ENCODE assay signal across 8 cellular contexts in genomic region chr1:21594935-21595897, GRCh38.
DNase-seq lines count a peak whose midpoint lies in the region; ATAC-seq and TF ChIP-seq lines count a peak whose summit lies in the region.

No MANE protein-coding gene starts in this region.

- intact Hi-C loops in Calu3 (cut with micrococcal nuclease; ENCODE audit: unreplicated experiment) (loop anchor here (5.0 kb wide), 1 partner anchor 62 kb away; no protein-coding TSS in a partner anchor), left colon (cut with DNase I, micrococcal nuclease) (no loop called here)

- no peak overlapping the region for H3K4me3 Mint-ChIP-seq in Calu3 (ENCODE audit: low read depth, unreplicated experiment)

- peaks cover 6% of the 10 kb centered on the region for H3K4me1 Mint-ChIP-seq in Calu3 (ENCODE audit: low read depth, unreplicated experiment)

- ATAC-seq in left colon (peak; percentile 40), HG03520 (IDR thresholded peaks at IDR 0.05; ENCODE audit: unreplicated experiment) (no peak)

- peaks cover 2% of the 10 kb centered on the region for H3K27me3 ChIP-seq in brain microvascular endothelial cell (replicated peaks)

- DNase-seq in Calu3 (peak; percentile 40), HT-29 (ENCODE audit: low spot score) (peak; percentile 74), SW 1271 (lab: John Stamatoyannopoulos, UW) (peak; percentile 22 to 25), brain microvascular endothelial cell (peak; percentile 61), left colon (peak in 1 of 2 donors; percentile 68), HPDE6-E6E7 (ENCODE audit: extremely low spot score) (no peak)
- peak; percentile 54 to 61 for DNase-seq in stimulated activated CD8-positive, alpha-beta memory T cell treated with anti-CD3 and anti-CD28 coated beads, Interleukin-2, amount 100 ng/mL, for 48 hours (ENCODE audit: low read depth in 2 of 2)

- peaks cover 19% of the 10 kb centered on the region for H3K27me3 Mint-ChIP-seq in Calu3 (ENCODE audit: unreplicated experiment)

- peaks cover 33% of the 10 kb centered on the region for H3K36me3 Mint-ChIP-seq in Calu3 (ENCODE audit: insufficient read depth, unreplicated experiment)

- CTCF ChIA-PET in Calu3 (lab: Charles Lee): interaction anchor here (0.5 kb wide), 1 partner anchor 857 kb away, joined by 3 read pairs; no protein-coding TSS in a partner anchor

- H3K27ac Mint-ChIP-seq in Calu3 (ENCODE audit: unreplicated experiment): peak overlapping the region; percentile 79

- in situ Hi-C loops in brain microvascular endothelial cell (cut with HindIII; ENCODE audit: low pct_ligation_motif_present, low sequenced_read_pairs): no loop called here

- BruUV-seq in Calu3 (replicated peaks; lab: Mats Ljungman, UMichigan): no TSS peak

- H3K9me3 Mint-ChIP-seq in Calu3 (ENCODE audit: low read depth, unreplicated experiment): no peaks in the 10 kb centered on the region

- H3K27ac ChIP-seq in brain microvascular endothelial cell: no peak overlapping the region

- TF ChIP-seq CTCF in Calu3 (IDR thresholded peaks at IDR 0.05; ENCODE audit: unreplicated experiment) (peak; percentile 60), brain microvascular endothelial cell (IDR thresholded peaks at IDR 0.05; ENCODE audit: low read depth, low read length, missing control alignments) (peak; percentile 85)

- H3K4me3 ChIP-seq in brain microvascular endothelial cell (ENCODE audit: low read depth, low read length): no peak overlapping the region

- H3K36me3 ChIP-seq in brain microvascular endothelial cell (replicated peaks): no peaks in the 10 kb centered on the region
